In the genomic region with DNA sequence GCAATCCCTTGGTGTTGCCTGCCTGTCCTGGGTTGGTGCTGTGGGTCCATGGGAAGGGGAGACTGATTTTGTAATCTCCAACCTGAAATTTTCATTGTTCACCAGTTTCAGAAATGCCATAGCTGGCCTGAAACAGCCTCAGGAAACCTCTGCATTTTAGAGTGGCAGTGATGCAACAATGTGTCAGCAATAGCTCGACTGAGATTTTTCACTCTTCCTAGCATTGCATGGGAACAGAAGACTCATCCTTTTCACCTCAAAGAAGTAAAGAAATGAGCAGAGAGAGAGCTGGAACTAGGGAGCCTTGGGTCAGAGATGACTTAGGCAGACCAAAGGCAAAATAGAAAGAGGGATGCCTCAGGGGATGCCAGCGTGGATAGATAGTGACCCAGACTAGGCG, we compare ENCODE assay signal across 21 cellular contexts. TPM values are rescaled to one million over a fixed set of nuclear protein-coding genes. Genes with fewer than 3 reads are reported as not detected.
DNase-seq lines count a peak whose midpoint lies in the region; ATAC-seq and TF ChIP-seq lines count a peak whose summit lies in the region.
"Had no signal": no experiment of that assay in that cellular context is flagged by ENCODE, and none has a peak within 500 bp of the region (broad histone marks: within the 10 kb centered on the region; RNA-seq: fewer than 3 reads in every experiment).

No MANE protein-coding gene starts in this region.

- no peaks in the 10 kb centered on the region for H3K36me3 ChIP-seq in thyroid gland
- H3K36me3 ChIP-seq: prostate gland, SJCRH30 had no signal

- 74 to 77% methylated on average over 3 of the region's 3 CpGs for WGBS in thyroid gland, 2 donors

- H3K4me1 ChIP-seq in thyroid gland, result peaks cover 19 to 20% of the 10 kb centered on the region in 2 donors
- H3K4me1 ChIP-seq: prostate gland, testis had no signal

- POLR2A ChIA-PET in HEK293T (lab: Yijun Ruan, JAX), result no interaction called here

- CTCF ChIA-PET in HEK293T (lab: Yijun Ruan, JAX), result no interaction called here

- no peak for ATAC-seq in HG03354 (IDR thresholded peaks at IDR 0.05; ENCODE audit: poor library complexity, severe bottlenecking, unreplicated experiment)
- ATAC-seq: left cardiac atrium had no signal

- no peak overlapping the region for H3K4me3 ChIP-seq in cardiac fibroblast (replicated peaks in 1 of 2; ENCODE audit: low read depth in 2 of 2, low read length in 2 of 2)
- H3K4me3 ChIP-seq in thyroid gland (replicated peaks in 1 of 3), result no peak overlapping the region
- H3K4me3 ChIP-seq: prostate gland, SJCRH30, testis had no signal

- H3K9me3 ChIP-seq in thyroid gland, result no peaks in the 10 kb centered on the region
- H3K9me3 ChIP-seq: prostate gland, SJCRH30, testis had no signal

- peak overlapping the region in 1 of 3 donors; percentile 13 for H3K27ac ChIP-seq in thyroid gland
- H3K27ac ChIP-seq: prostate gland, SJCRH30, testis had no signal

- intact Hi-C loops in thyroid gland (cut with DNase I), result no loop called here

- TF ChIP-seq CTCF in cardiac fibroblast (IDR thresholded peaks at IDR 0.05; ENCODE audit: low read depth, low read length) (no peak), thyroid gland (IDR thresholded peaks at IDR 0.05) (no peak)

- no peak for TF ChIP-seq POLR2A in thyroid gland (IDR thresholded peaks at IDR 0.05)

- H3K27me3 ChIP-seq in thyroid gland, result no peaks in the 10 kb centered on the region
- H3K27me3 ChIP-seq: SJCRH30, testis had no signal

- peak; percentile 57 for DNase-seq in GM03348 (ENCODE audit: low spot score)
- DNase-seq in LHCN-M2 (ENCODE audit: low read depth), result peak; percentile 49
- DNase-seq in cardiac fibroblast (ENCODE audit: low read depth in 2 of 2), result peak; percentile 41 to 75
- DNase-seq in iris pigment epithelial cell (ENCODE audit: low read depth), result peak; percentile 67
- DNase-seq in HEK293T (ENCODE audit: extremely low spot score), result no peak
- DNase-seq in effector CD8-positive, alpha-beta T cell (lab: John Stamatoyannopoulos, UW), result no peak
- DNase-seq in thyroid gland, result no peak
- DNase-seq: activated B cell treated with CpG ODN at 0.5 μM for 24 hours; activated CD8-positive, alpha-beta memory T cell treated with anti-CD3 and anti-CD28 coated beads for 24 hours; caudate nucleus; H7; KG1; left cardiac atrium; NCI-H1105; NCI-H526; nephron progenitor cell; stimulated activated CD8-positive, alpha-beta memory T cell treated with anti-CD3 and anti-CD28 coated beads, Interleukin-4, amount 100 ng/mL, for 48 hours; testis had no signal

TF ChIP-seq in HEK293T, 16 proteins besides CTCF, POLR2A, EP300 and RAD21:
- no peak for TF ChIP-seq CTBP1 (IDR thresholded peaks at IDR 0.05; ENCODE audit: borderline replicate concordance)
- TF ChIP-seq HDGF (IDR thresholded peaks at IDR 0.05; ENCODE audit: borderline replicate concordance), result no peak
- TF ChIP-seq L3MBTL2 (conservative IDR thresholded peaks at IDR 0.05), result no peak

RNA-seq across cellular contexts. Expression of gene TMEM14A, which starts 23.7 kb away (rescaled TPM):
- total RNA-seq in LHCN-M2 (2014; rRNA removed) (49.8 and 50.6 TPM in 2 replicates), thyroid gland (10 to 100 TPM; 15.3 to 43.0 (median 27.1) TPM)
- 30.5 TPM for polyA plus RNA-seq in LHCN-M2 (2012)

Comparison
In these comparisons a context has a peak if more than half of its experiments do, and no peak if none do; other contexts are left out.
1. DNase-seq: peak in GM03348 (single experiment), LHCN-M2 (single experiment), cardiac fibroblast (2 of 2) and iris pigment epithelial cell (single experiment); none in HEK293T (single experiment), effector CD8-positive, alpha-beta T cell (single experiment) and thyroid gland (0 of 2).